In the genomic region with DNA sequence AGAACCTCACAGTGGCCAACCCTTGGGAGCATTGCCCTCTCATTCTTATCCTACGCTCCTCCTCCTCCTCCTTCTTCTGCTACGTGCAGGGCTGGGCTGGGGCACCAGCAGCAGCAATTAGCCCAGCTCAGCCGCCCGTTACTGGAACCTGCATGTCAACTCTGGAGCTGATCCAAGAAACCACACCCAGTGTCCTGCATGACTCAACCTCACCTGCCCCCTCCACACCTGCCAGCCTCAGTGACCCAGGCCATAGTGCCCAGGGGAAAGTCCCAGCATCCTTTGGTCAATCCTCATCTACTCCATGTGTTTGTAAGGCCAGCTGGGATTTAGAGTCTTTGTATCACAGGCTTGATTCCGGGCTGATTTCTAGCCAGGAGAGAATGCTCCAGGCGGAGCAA, we compare ENCODE assay signal across 12 cellular contexts. TPM values are rescaled to one million over a fixed set of nuclear protein-coding genes. Genes with fewer than 3 reads are reported as not detected.
DNase-seq lines count a peak whose midpoint lies in the region; ATAC-seq and TF ChIP-seq lines count a peak whose summit lies in the region.
"Had no signal": no experiment of that assay in that cellular context is flagged by ENCODE, and none has a peak within 500 bp of the region (broad histone marks: within the 10 kb centered on the region; RNA-seq: fewer than 3 reads in every experiment).

No MANE protein-coding gene starts in this region.

- no peaks in the 10 kb centered on the region for H3K36me3 ChIP-seq in MM.1S (replicated peaks; ENCODE audit: insufficient read depth, low read length)
- H3K36me3 ChIP-seq: cardiac muscle cell had no signal

- no peak overlapping the region for H3K9ac ChIP-seq in MM.1S (ENCODE audit: low read length)

- H3K27ac ChIP-seq in MM.1S (ENCODE audit: low read length), result no peak overlapping the region
- H3K27ac ChIP-seq: cardiac muscle cell had no signal

- DNase-seq in HT-29 (ENCODE audit: low spot score), result peak; percentile 92
- peak; percentile 76 for DNase-seq in NCI-H345 (lab: John Stamatoyannopoulos, UW)
- peak; percentile 85 for DNase-seq in epithelial cell of esophagus (ENCODE audit: low read depth)
- peak; percentile 92 for DNase-seq in renal cortical epithelial cell (ENCODE audit: low read depth)
- DNase-seq in COLO829 (ENCODE audit: low spot score), result no peak
- DNase-seq in MM.1S, result no peak
- DNase-seq in GF-D8 (lab: John Stamatoyannopoulos, UW), result no peak
- DNase-seq: activated CD8-positive, alpha-beta memory T cell treated with anti-CD3 and anti-CD28 coated beads, Interleukin-2, amount 50 U/mL, for 48 hours; glutamatergic neuron; naive thymus-derived CD8-positive, alpha-beta T cell had no signal

- H3K9me2 ChIP-seq in MM.1S (replicated peaks; ENCODE audit: insufficient read depth, low read length), result no peaks in the 10 kb centered on the region

- no peaks in the 10 kb centered on the region for H3K4me1 ChIP-seq in MM.1S (ENCODE audit: low read length)

- no peaks in the 10 kb centered on the region for H4K20me1 ChIP-seq in MM.1S (ENCODE audit: insufficient read depth, low read length)

- no peak overlapping the region for H3K4me2 ChIP-seq in MM.1S (ENCODE audit: low read depth, low read length)

- no peak overlapping the region for H3K4me3 ChIP-seq in epithelial cell of esophagus (ENCODE audit: low read length)
- no peak overlapping the region for H3K4me3 ChIP-seq in MM.1S (ENCODE audit: low read length)
- H3K4me3 ChIP-seq: cardiac muscle cell had no signal

- H3K79me2 ChIP-seq in MM.1S (ENCODE audit: low read length), result no peaks in the 10 kb centered on the region

- H3K27me3 ChIP-seq in MM.1S (replicated peaks; ENCODE audit: insufficient read depth, low read length), result no peaks in the 10 kb centered on the region
- H3K27me3 ChIP-seq: cardiac muscle cell had no signal

- no peaks in the 10 kb centered on the region for H3F3A ChIP-seq in MM.1S (ENCODE audit: insufficient read depth, low read length)

- no peaks in the 10 kb centered on the region for H3K9me3 ChIP-seq in MM.1S (replicated peaks; ENCODE audit: insufficient read depth, low read length)

- TF ChIP-seq CTCF in epithelial cell of esophagus (IDR thresholded peaks at IDR 0.05; ENCODE audit: insufficient read depth, low read depth, low read length, missing control alignments) (no peak), MM.1S (IDR thresholded peaks at IDR 0.05; ENCODE audit: low read length) (no peak)

- no peak overlapping the region for H2AFZ ChIP-seq in MM.1S (ENCODE audit: low read length)

- no peak for ATAC-seq in GM21390 (IDR thresholded peaks at IDR 0.05; ENCODE audit: unreplicated experiment)
- ATAC-seq: naive thymus-derived CD8-positive, alpha-beta T cell had no signal

RNA-seq across cellular contexts. Expression of a gene that starts 12.6 kb away (rescaled TPM):
- 812 and 1,050 TPM in 2 replicates for total RNA-seq in HT-29 (2014; rRNA removed; shearing (Covaris generic))
- total RNA-seq in renal cortical epithelial cell, result 277 and 307 TPM in 2 replicates

RNA-seq across cellular contexts. Expression of a gene that starts 40.6 kb away (rescaled TPM):
- 131 and 140 TPM in 2 replicates for total RNA-seq in HT-29 (2014; rRNA removed; shearing (Covaris generic))
- total RNA-seq in renal cortical epithelial cell, result 91.0 and 104 TPM in 2 replicates

Comparison
In these comparisons a context has a peak if more than half of its experiments do, and no peak if none do; other contexts are left out.
1. DNase-seq: peak in HT-29 (single experiment), NCI-H345 (single experiment), epithelial cell of esophagus (single experiment) and renal cortical epithelial cell (single experiment); none in COLO829 (single experiment), MM.1S (single experiment) and GF-D8 (single experiment).